ENCODE assay signal across 10 cellular contexts in genomic region chr7:135672560-135673359, GRCh38. TPM values are rescaled to one million over a fixed set of nuclear protein-coding genes. Genes with fewer than 3 reads are reported as not detected.
DNase-seq lines count a peak whose midpoint lies in the region; ATAC-seq, FAIRE-seq and TF ChIP-seq lines count a peak whose summit lies in the region.
"Had no signal": no experiment of that assay in that cellular context is flagged by ENCODE, and none has a peak within 500 bp of the region (broad histone marks: within the 10 kb centered on the region; RNA-seq: fewer than 3 reads in every experiment).

No MANE protein-coding gene starts in this region.

- peaks cover 3% of the 10 kb centered on the region for H3K79me1 ChIP-seq in H9 (ENCODE audit: insufficient read depth, low read depth, low read length, poor library complexity, severe bottlenecking)

- H3K36me3 ChIP-seq in pancreas, result no peaks in the 10 kb centered on the region

- no peak overlapping the region for H2BK12ac ChIP-seq in H9 (ENCODE audit: insufficient read length, low read depth, low read length)

- no peak overlapping the region for H4K8ac ChIP-seq in H9 (replicated peaks; ENCODE audit: insufficient read length, low read depth, low read length)

- H3K23ac ChIP-seq in H9 (ENCODE audit: insufficient read length, low read depth, low read length), result no peak overlapping the region

- no peak overlapping the region for H3K4me3 Mint-ChIP-seq in H9
- H3K4me3 Mint-ChIP-seq: activated naive CD4-positive, alpha-beta T cell treated with anti-CD3 and anti-CD28 coated beads, Interleukin-2, amount 50 U/mL, for 24 hours had no signal

- H3K9me3 ChIP-seq in H9 (ENCODE audit: control insufficient read depth, low read depth, low read length) (no peaks in the 10 kb centered on the region), pancreas (no peaks in the 10 kb centered on the region)

- no peak overlapping the region for H3K9ac ChIP-seq in H9 (ENCODE audit: extremely low read depth, insufficient read length, low read length)
- H3K9ac ChIP-seq: BLaER1 treated with 17β-estradiol and CSF1 and Interleukin-3, amounts not matched to agents 10 nM and 100 nM had no signal

- no CpG with 5 or more reads among the region's 3 CpGs for WGBS in H9 (ENCODE audit: extremely low coverage, insufficient read length, low lambda C conversion rate)
- WGBS in pancreas, 2 donors, result 59 to 73% methylated on average over 3 of the region's 3 CpGs

- peak; percentile 57 for FAIRE-seq in pancreas (lab: Jason Lieb, UNC)

- peaks cover 11 to 38% (median 28%) of the 10 kb centered on the region in 3 experiments for H3K36me3 Mint-ChIP-seq in H9 (ENCODE audit: insufficient read depth in 1 of 3, low read depth in 3 of 3)

- no peak overlapping the region for H3K14ac ChIP-seq in H9 (ENCODE audit: insufficient read depth, low read length)

- intact Hi-C loops in pancreas (cut with DNase I), result no loop called here

- no peak overlapping the region for H2BK15ac ChIP-seq in H9 (ENCODE audit: low read depth, low read length)

- no peak overlapping the region for H3K56ac ChIP-seq in H9 (ENCODE audit: insufficient read length, low read depth, low read length)

- peak in 3 of 4 donors; percentile 86 to 88 (median 88) for ATAC-seq in pancreas

- no peak for TF ChIP-seq POLR2A in NB4 (IDR thresholded peaks at IDR 0.05; ENCODE audit: extremely low read depth, insufficient read length)

- no peak overlapping the region for H2BK20ac ChIP-seq in H9 (ENCODE audit: low read depth, low read length, poor library complexity, severe bottlenecking)

- peak; percentile 4 for DNase-seq in NCI-H1436 (lab: John Stamatoyannopoulos, UW)
- DNase-seq in NCI-H1436 treated with DMSO at 0.1 percent for 48 hours (lab: John Stamatoyannopoulos, UW), result no peak
- no peak for DNase-seq in H9
- DNase-seq in NB4 (ENCODE audit: low read depth), result peak; percentile 68
- peak; percentile 44 for DNase-seq in SW480 (ENCODE audit: low spot score)
- DNase-seq in fibroblast of the conjunctiva (ENCODE audit: low read depth), result peak; percentile 67
- no peak for DNase-seq in pancreas
- no peak for DNase-seq in activated CD8-positive, alpha-beta memory T cell treated with anti-CD3 and anti-CD28 coated beads, Interleukin-2, amount 50 U/mL, for 4 hours

- H3K23me2 ChIP-seq in H9 (ENCODE audit: insufficient read length, low read depth, low read length, poor library complexity, severe bottlenecking), result no peaks in the 10 kb centered on the region

- no peak overlapping the region for H2AK5ac ChIP-seq in H9 (ENCODE audit: insufficient read length, low read length)

- peak overlapping the region in 1 of 3 experiments; percentile 91; a peak in 3 of 7 replicates for H3K27ac Mint-ChIP-seq in H9
- H3K27ac Mint-ChIP-seq: activated naive CD4-positive, alpha-beta T cell treated with anti-CD3 and anti-CD28 coated beads, Interleukin-2, amount 50 U/mL, for 24 hours had no signal

- TF ChIP-seq CTCF in H9 (conservative IDR thresholded peaks at IDR 0.05), result peak; percentile 83
- peak; percentile 90 for TF ChIP-seq CTCF in NB4 (IDR thresholded peaks at IDR 0.05; ENCODE audit: low read depth, low read length)
- TF ChIP-seq CTCF in pancreas (IDR thresholded peaks at IDR 0.05), result peak; percentile 36 to 53 (median 46)

- no peak overlapping the region for H2BK120ac ChIP-seq in H9 (ENCODE audit: low read depth, low read length, poor library complexity, severe bottlenecking)

- no peak overlapping the region for H4K91ac ChIP-seq in H9 (ENCODE audit: insufficient read length, low read depth, low read length)

- no peaks in the 10 kb centered on the region for H4K20me1 ChIP-seq in H9 (ENCODE audit: control insufficient read depth, insufficient read depth, insufficient read length)

- H3K4me2 ChIP-seq in H9 (ENCODE audit: insufficient read depth, insufficient read length, low read length), result no peak overlapping the region

- H3K4me3 ChIP-seq in NB4 (ENCODE audit: low read depth, low read length), result no peak overlapping the region
- H3K4me3 ChIP-seq in pancreas, result no peak overlapping the region
- H3K4me3 ChIP-seq: BLaER1 treated with 17β-estradiol and CSF1 and Interleukin-3, amounts not matched to agents 10 nM and 100 nM had no signal

- H3K79me2 ChIP-seq in H9 (ENCODE audit: insufficient read depth, low read length), result peaks cover 4% of the 10 kb centered on the region; the same call in 1 of the 2 replicates

- H3K18ac ChIP-seq in H9 (ENCODE audit: insufficient read length, low read depth, low read length), result no peak overlapping the region

- H3K27ac ChIP-seq in H9 (ENCODE audit: insufficient read length, low read depth, low read length) (no peak overlapping the region), pancreas (no peak overlapping the region)
- H3K27ac ChIP-seq: BLaER1 treated with 17β-estradiol and CSF1 and Interleukin-3, amounts not matched to agents 10 nM and 100 nM had no signal

- H3K27me3 ChIP-seq in H9 (ENCODE audit: insufficient read depth, low read length) (no peaks in the 10 kb centered on the region), pancreas (no peaks in the 10 kb centered on the region)
- H3K27me3 ChIP-seq: BLaER1 treated with 17β-estradiol and CSF1 and Interleukin-3, amounts not matched to agents 10 nM and 100 nM had no signal

- H3K9me3 Mint-ChIP-seq in H9, result peaks cover 0 to 6% of the 10 kb centered on the region in 2 experiments; a peak in 2 of 5 replicates
- H3K9me3 Mint-ChIP-seq: activated naive CD4-positive, alpha-beta T cell treated with anti-CD3 and anti-CD28 coated beads, Interleukin-2, amount 50 U/mL, for 24 hours had no signal

- no peak overlapping the region for H2AFZ ChIP-seq in H9 (ENCODE audit: low read length)

- H3K27me3 Mint-ChIP-seq in H9 (ENCODE audit: low read depth), result no peaks in the 10 kb centered on the region
- H3K27me3 Mint-ChIP-seq: activated naive CD4-positive, alpha-beta T cell treated with anti-CD3 and anti-CD28 coated beads, Interleukin-2, amount 50 U/mL, for 24 hours had no signal

- no peak overlapping the region for H2BK5ac ChIP-seq in H9 (ENCODE audit: insufficient read length, low read length)

- H4K5ac ChIP-seq in H9 (ENCODE audit: insufficient read length, low read depth, low read length), result no peak overlapping the region

- no peak overlapping the region for H3T11ph ChIP-seq in H9 (ENCODE audit: low read length)

- H3K4ac ChIP-seq in H9 (ENCODE audit: low read depth, low read length), result no peak overlapping the region

- H3K4me1 ChIP-seq in H9 (ENCODE audit: insufficient read depth, low read length), result no peaks in the 10 kb centered on the region
- H3K4me1 ChIP-seq in pancreas, result peaks cover 0 to 4% (median 0%) of the 10 kb centered on the region in 3 donors

- H3K4me1 Mint-ChIP-seq in H9, result peaks cover 3 to 8% of the 10 kb centered on the region in 2 experiments; a peak in 2 of 4 replicates

RNA-seq across cellular contexts. Expression of gene STMP1, which starts 10.4 kb away (rescaled TPM):
- total RNA-seq in H9 (2021), result 38.4 and 39.6 TPM in 2 replicates
- total RNA-seq in pancreas, result 10 to 100 TPM in 3 of 6 donors, 1 to 10 TPM in 3; 7.2 to 20.0 (median 10.6) TPM
- 10 to 100 TPM; 12.5 to 21.4 TPM for polyA plus RNA-seq in pancreas

RNA-seq across cellular contexts. Expression of gene SLC13A4, which starts 55.2 kb away (rescaled TPM):
- total RNA-seq in H9 (2021) (2.0 and 3.5 TPM in 2 replicates), pancreas (not detected)
- under 1 TPM in 1 of 2 donors, not detected in 1; 0.08 TPM for polyA plus RNA-seq in pancreas

Comparison
In these comparisons a context has a peak if more than half of its experiments do, and no peak if none do; other contexts are left out.
1. DNase-seq: peak in NCI-H1436 (single experiment), NB4 (single experiment), SW480 (single experiment) and fibroblast of the conjunctiva (single experiment); none in NCI-H1436 treated with DMSO at 0.1 percent for 48 hours (single experiment), H9 (single experiment), pancreas (0 of 6) and activated CD8-positive, alpha-beta memory T cell treated with anti-CD3 and anti-CD28 coated beads, Interleukin-2, amount 50 U/mL, for 4 hours (single experiment).
2. Peak in every context shown above with its lines, with median percentiles within 50 percentile points of each other: CTCF ChIP-seq.